ENCODE assay signal across 22 cellular contexts in the genomic region with DNA sequence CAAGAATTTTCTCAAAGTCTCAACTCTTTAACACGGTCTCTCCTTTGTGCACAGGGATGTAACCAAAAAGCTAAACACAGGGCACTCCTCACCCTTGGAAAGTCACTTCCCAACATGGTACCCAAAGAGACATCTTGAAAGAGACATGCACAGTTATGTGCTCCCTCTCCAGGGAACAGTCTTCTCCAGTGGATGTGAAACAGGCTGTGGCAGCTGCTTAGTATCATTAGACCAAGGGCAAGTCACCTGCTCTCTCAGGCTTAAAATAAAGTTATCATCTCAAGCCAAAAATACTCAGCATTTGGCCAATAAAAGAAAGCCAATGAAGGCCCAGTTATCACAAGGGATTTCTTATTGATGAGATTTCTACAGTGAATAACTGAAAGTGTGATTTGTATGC.
DNase-seq lines count a peak whose midpoint lies in the region; ATAC-seq and TF ChIP-seq lines count a peak whose summit lies in the region.
"Had no signal": no experiment of that assay in that cellular context is flagged by ENCODE, and none has a peak within 500 bp of the region (broad histone marks: within the 10 kb centered on the region; RNA-seq: fewer than 3 reads in every experiment).

No MANE protein-coding gene starts in this region.

- H3K4me3 ChIP-seq in left ventricle myocardium inferior: no peak overlapping the region
- H3K4me3 ChIP-seq in esophagus muscularis mucosa: no peak overlapping the region
- H3K4me3 ChIP-seq: A549; BLaER1 treated with 17β-estradiol and CSF1 and Interleukin-3, amounts not matched to agents 10 nM and 100 nM; MG63; SJCRH30 had no signal

- H3K4me1 Mint-ChIP-seq in activated naive CD8-positive, alpha-beta T cell treated with anti-CD3 and anti-CD28 coated beads for 36 hours: peaks cover 37% of the 10 kb centered on the region

- no peaks in the 10 kb centered on the region for H3K36me3 ChIP-seq in left ventricle myocardium inferior
- H3K36me3 ChIP-seq in esophagus muscularis mucosa: no peaks in the 10 kb centered on the region
- H3K36me3 ChIP-seq: BLaER1 treated with 17β-estradiol and CSF1 and Interleukin-3, amounts not matched to agents 10 nM and 100 nM; MG63; SJCRH30 had no signal

- 97% methylated on average over 1 of the region's 1 CpG for WGBS in esophagus muscularis mucosa

- H3K36me3 Mint-ChIP-seq in activated naive CD8-positive, alpha-beta T cell treated with anti-CD3 and anti-CD28 coated beads for 36 hours: no peaks in the 10 kb centered on the region

- peak overlapping the region; percentile 62 for H3K27ac Mint-ChIP-seq in activated naive CD8-positive, alpha-beta T cell treated with anti-CD3 and anti-CD28 coated beads for 36 hours
- H3K27ac Mint-ChIP-seq: CD4-positive, alpha-beta T cell had no signal

- H3K27me3 ChIP-seq in left ventricle myocardium inferior (ENCODE audit: low read depth): no peaks in the 10 kb centered on the region
- H3K27me3 ChIP-seq in esophagus muscularis mucosa: no peaks in the 10 kb centered on the region
- H3K27me3 ChIP-seq: BLaER1 treated with 17β-estradiol and CSF1 and Interleukin-3, amounts not matched to agents 10 nM and 100 nM; MG63; SJCRH30 had no signal

- intact Hi-C loops in left ventricle myocardium superior (cut with micrococcal nuclease) (no loop called here), left ventricle myocardium inferior (cut with micrococcal nuclease) (no loop called here), esophagus muscularis mucosa (cut with DNase I) (no loop called here)

- TF ChIP-seq CTCF in left ventricle myocardium inferior (IDR thresholded peaks at IDR 0.05; ENCODE audit: borderline replicate concordance) (no peak), esophagus muscularis mucosa (IDR thresholded peaks at IDR 0.05) (no peak)

- TF ChIP-seq POLR2A in esophagus muscularis mucosa (IDR thresholded peaks at IDR 0.05; ENCODE audit: low read depth): no peak

- DNase-seq in left ventricle myocardium superior (no peak), left ventricle myocardium inferior (no peak), esophagus muscularis mucosa (ENCODE audit: extremely low spot score) (peak; percentile 42), NOMO-1 (lab: John Stamatoyannopoulos, UW; ENCODE audit: unreplicated experiment in 2 of 2) (no peak)
- no peak for DNase-seq in activated naive CD8-positive, alpha-beta T cell treated with anti-CD3 and anti-CD28 coated beads for 36 hours
- no peak for DNase-seq in central memory CD4-positive, alpha-beta T cell
- DNase-seq: AML-193; CD4-positive, alpha-beta T cell; HCEC 1CT; KBM-7; MG63; NCI-H1105 treated with DMSO at 0.1 percent for 48 hours; NCI-H146; NCI-H1930; NCI-H2107; NCI-H524; NCI-H748 treated with DMSO at 0.1 percent for 48 hours; PC-3; SJCRH30 had no signal

- H3K27ac ChIP-seq in left ventricle myocardium inferior (replicated peaks) (no peak overlapping the region), esophagus muscularis mucosa (replicated peaks in 1 of 4) (no peak overlapping the region)
- H3K27ac ChIP-seq: A549; BLaER1 treated with 17β-estradiol and CSF1 and Interleukin-3, amounts not matched to agents 10 nM and 100 nM; SJCRH30 had no signal

- no peaks in the 10 kb centered on the region for H3K9me3 Mint-ChIP-seq in activated naive CD8-positive, alpha-beta T cell treated with anti-CD3 and anti-CD28 coated beads for 36 hours
- H3K9me3 Mint-ChIP-seq: CD4-positive, alpha-beta T cell had no signal

- peaks cover 16% of the 10 kb centered on the region for H3K27me3 Mint-ChIP-seq in activated naive CD8-positive, alpha-beta T cell treated with anti-CD3 and anti-CD28 coated beads for 36 hours

- ATAC-seq in left ventricle myocardium superior (peak; percentile 70), GM21786 (IDR thresholded peaks at IDR 0.05; ENCODE audit: unreplicated experiment) (no peak)
- ATAC-seq: PC-3 had no signal

- no peaks in the 10 kb centered on the region for H3K9me3 ChIP-seq in left ventricle myocardium inferior (replicated peaks)
- no peaks in the 10 kb centered on the region for H3K9me3 ChIP-seq in esophagus muscularis mucosa
- H3K9me3 ChIP-seq: A549; BLaER1 treated with 17β-estradiol and CSF1 and Interleukin-3, amounts not matched to agents 10 nM and 100 nM; MG63 had no signal

- H3K4me1 ChIP-seq in left ventricle myocardium inferior (peaks cover 20% of the 10 kb centered on the region), esophagus muscularis mucosa (peaks cover 0 to 15% (median 6%) of the 10 kb centered on the region in 4 donors)
- H3K4me1 ChIP-seq: SJCRH30 had no signal

- TF ChIP-seq EP300 in esophagus muscularis mucosa (IDR thresholded peaks at IDR 0.05): no peak

- no peak overlapping the region for H3K4me3 Mint-ChIP-seq in activated naive CD8-positive, alpha-beta T cell treated with anti-CD3 and anti-CD28 coated beads for 36 hours
- H3K4me3 Mint-ChIP-seq: CD4-positive, alpha-beta T cell had no signal
